In genomic region chr7:743341-744127, GRCh38 we compare ENCODE assay signal across 7 cellular contexts. TPM values are rescaled to one million over a fixed set of nuclear protein-coding genes. Genes with fewer than 3 reads are reported as not detected.
A peak's percentile ranks its signal among the peaks of the same experiment; 100 is the strongest.
DNase-seq lines count a peak whose midpoint lies in the region; ATAC-seq, FAIRE-seq and TF ChIP-seq lines count a peak whose summit lies in the region.
"Not testable (repeated sequence)": the region's sequence is repeated elsewhere in the genome, so short reads cannot be mapped to it uniquely, and the experiment has no call there.

No MANE protein-coding gene starts in this region.

- not testable (repeated sequence) for H4K20me1 ChIP-seq in HCT116 (ENCODE audit: insufficient read depth); keratinocyte (ENCODE audit: control insufficient read depth, extremely low read depth, insufficient read depth, low read length)
- peaks cover 10% of the 10 kb centered on the region for H4K20me1 ChIP-seq in osteoblast (ENCODE audit: insufficient read depth, low read length)

- not testable (repeated sequence) for H3K9me2 ChIP-seq in HCT116 (ENCODE audit: insufficient read depth)

- not testable (repeated sequence) for H3K27me3 ChIP-seq in HCT116 (ENCODE audit: insufficient read depth, low read length); keratinocyte (ENCODE audit: control insufficient read depth, extremely low read depth, insufficient read depth, low read length); osteoblast (ENCODE audit: insufficient read depth, low read length)

- FAIRE-seq in keratinocyte (lab: Jason Lieb, UNC): not testable (repeated sequence)

- H3K9me3 ChIP-seq in HCT116 (ENCODE audit: control insufficient read depth in 1 of 2, insufficient read depth in 1 of 2, low read depth in 1 of 2, low read length in 2 of 2); keratinocyte (ENCODE audit: control insufficient read depth, low read depth, low read length); osteoblast (ENCODE audit: low read depth, low read length): not testable (repeated sequence)

- H3K4me1 Mint-ChIP-seq in Calu3 (ENCODE audit: low read depth, unreplicated experiment); activated naive CD8-positive, alpha-beta T cell treated with anti-CD3 and anti-CD28 coated beads, Interleukin-2, amount 10 ng/mL, durations not matched to agents 7 days and 5 days: not testable (repeated sequence)

- not testable (repeated sequence) for H3K4me1 ChIP-seq in HCT116 (ENCODE audit: control insufficient read depth in 1 of 2, insufficient read depth in 2 of 2, low read length in 2 of 2); keratinocyte (ENCODE audit: control insufficient read depth, extremely low read depth, insufficient read depth, low read length); osteoblast (ENCODE audit: insufficient read depth, low read length)

- intact Hi-C loops in Calu3 (cut with micrococcal nuclease; ENCODE audit: unreplicated experiment); HCT116 (cut with micrococcal nuclease): not testable (repeated sequence)

- dilution Hi-C loops in keratinocyte (cut with MboI; ENCODE audit: extremely low pct_ligation_motif_present, low sequenced_read_pairs): not testable (repeated sequence)

- H3K4me3 ChIP-seq in HCT116 (replicated peaks in 1 of 2; ENCODE audit: low read depth in 1 of 2, low read length in 2 of 2); keratinocyte (ENCODE audit: control insufficient read depth in 2 of 3, extremely low read depth in 1 of 3, insufficient read depth in 2 of 3, low read depth in 1 of 3, low read length in 3 of 3); osteoblast (ENCODE audit: insufficient read depth, low read length): not testable (repeated sequence)

- H3K9me1 ChIP-seq in keratinocyte (ENCODE audit: control insufficient read depth, extremely low read depth, insufficient read depth, low read length): not testable (repeated sequence)

- TF ChIP-seq POLR2A in HCT116 (IDR thresholded peaks at IDR 0.05; ENCODE audit: borderline replicate concordance, extremely low read depth, insufficient read depth, insufficient read length): not testable (repeated sequence)

- not testable (repeated sequence) for H3K27ac Mint-ChIP-seq in Calu3 (ENCODE audit: unreplicated experiment); activated naive CD8-positive, alpha-beta T cell treated with anti-CD3 and anti-CD28 coated beads, Interleukin-2, amount 10 ng/mL, durations not matched to agents 7 days and 5 days

- not testable (repeated sequence) for TF ChIP-seq RAD21 in HCT116 (IDR thresholded peaks at IDR 0.05; ENCODE audit: low read depth)

- not testable (repeated sequence) for H3K4me2 ChIP-seq in HCT116 (ENCODE audit: low read length); keratinocyte (ENCODE audit: control insufficient read depth, extremely low read depth, insufficient read depth, low read depth, low read length); osteoblast (ENCODE audit: insufficient read depth, low read length)

- POLR2A ChIA-PET in HCT116 (lab: Charles Lee); activated naive CD8-positive, alpha-beta T cell treated with anti-CD3 and anti-CD28 coated beads, Interleukin-2, amount 10 ng/mL, durations not matched to agents 7 days and 5 days (lab: Charles Lee): not testable (repeated sequence)
- POLR2A ChIA-PET in RWPE1 (lab: Yijun Ruan, JAX; ENCODE audit: low non-redundant PET): interaction anchor here (0.6 kb wide), 1 partner anchor 19 kb away, joined by 3 read pairs; no protein-coding TSS in a partner anchor

- H3K9me3 Mint-ChIP-seq in Calu3 (ENCODE audit: low read depth, unreplicated experiment); activated naive CD8-positive, alpha-beta T cell treated with anti-CD3 and anti-CD28 coated beads, Interleukin-2, amount 10 ng/mL, durations not matched to agents 7 days and 5 days: not testable (repeated sequence)

- not testable (repeated sequence) for H3K27ac ChIP-seq in HCT116 (ENCODE audit: low read depth, low read length); osteoblast (ENCODE audit: low read depth, low read length)
- H3K27ac ChIP-seq in RWPE1 (peak overlapping the region; percentile 63), keratinocyte (ENCODE audit: control insufficient read depth, insufficient read depth, low read length) (peak overlapping the region; percentile 43)

- RAD21 ChIA-PET in HCT116 (lab: Charles Lee; ENCODE audit: low non-redundant PET in 1 of 2, low total read pairs in 2 of 2, uncharacterized antibody in 2 of 2, unreplicated experiment in 2 of 2): interaction anchor here in 1 of 2 experiments (0.6 kb wide), 1 partner anchor 222 kb away, joined by 3 read pairs; no protein-coding TSS in a partner anchor

- peak; percentile 47; the same call in 1 of the 2 replicates for ATAC-seq in HCT116
- not testable (repeated sequence) for ATAC-seq in activated naive CD8-positive, alpha-beta T cell treated with anti-CD3 and anti-CD28 coated beads, Interleukin-2, amount 10 ng/mL, durations not matched to agents 7 days and 5 days (ENCODE audit: low read depth)
- peak; percentile 91 for ATAC-seq in esophagus mucosa

- H3K27me3 Mint-ChIP-seq in Calu3 (ENCODE audit: unreplicated experiment); activated naive CD8-positive, alpha-beta T cell treated with anti-CD3 and anti-CD28 coated beads, Interleukin-2, amount 10 ng/mL, durations not matched to agents 7 days and 5 days: not testable (repeated sequence)

- BruUV-seq in Calu3 (replicated peaks; lab: Mats Ljungman, UMichigan); HCT116 (replicated peaks; lab: Mats Ljungman, UMichigan): not testable (repeated sequence)

- DNase-seq in Calu3 (peak; percentile 53), RWPE1 (ENCODE audit: low spot score) (peak; percentile 90), osteoblast (ENCODE audit: insufficient read length, low spot score, missing footprints) (peak; percentile 90)
- not testable (repeated sequence) for DNase-seq in HCT116 (ENCODE audit: low read depth, low spot score); keratinocyte (ENCODE audit: low read depth, low spot score)
- peak; percentile 4 for DNase-seq in activated naive CD8-positive, alpha-beta T cell treated with anti-CD3 and anti-CD28 coated beads, Interleukin-2, amount 10 ng/mL, durations not matched to agents 7 days and 5 days

- peaks cover 56% of the 10 kb centered on the region for H3K79me2 ChIP-seq in HCT116 (ENCODE audit: insufficient read depth, low read length)
- peaks cover 28% of the 10 kb centered on the region for H3K79me2 ChIP-seq in keratinocyte (ENCODE audit: control insufficient read depth, insufficient read depth, low read length)
- peaks cover 18% of the 10 kb centered on the region for H3K79me2 ChIP-seq in osteoblast (ENCODE audit: insufficient read depth, low read length)

- not testable (repeated sequence) for H3K9ac ChIP-seq in HCT116 (ENCODE audit: low read length); keratinocyte (ENCODE audit: control insufficient read depth, extremely low read depth, insufficient read depth, low read length)

- TF ChIP-seq CTCF in Calu3 (IDR thresholded peaks at IDR 0.05; ENCODE audit: unreplicated experiment); HCT116 (IDR thresholded peaks at IDR 0.05 in 2 of 3, conservative IDR thresholded peaks at IDR 0.05 in 1 of 3; ENCODE audit: borderline replicate concordance in 1 of 3, insufficient read depth in 1 of 3, low read depth in 2 of 3, low read length in 2 of 3); RWPE1 (conservative IDR thresholded peaks at IDR 0.05; ENCODE audit: low read depth); keratinocyte (optimal IDR thresholded peaks at IDR 0.05 in 1 of 3, IDR thresholded peaks at IDR 0.05 in 1 of 3, conservative IDR thresholded peaks at IDR 0.05 in 1 of 3; ENCODE audit: extremely low read depth in 1 of 3, insufficient read depth in 2 of 3, low read length in 3 of 3); osteoblast (IDR thresholded peaks at IDR 0.05; ENCODE audit: extremely low read depth, low read depth, low read length): not testable (repeated sequence)

- H3K36me3 ChIP-seq in HCT116 (ENCODE audit: control insufficient read depth in 1 of 2, insufficient read depth in 2 of 2, low read length in 2 of 2) (peaks cover 4 to 25% of the 10 kb centered on the region in 2 experiments; a peak in 2 of 4 replicates), keratinocyte (ENCODE audit: control insufficient read depth in 2 of 2, extremely low read depth in 1 of 2, insufficient read depth in 2 of 2, low read length in 2 of 2) (peaks cover 17 to 23% of the 10 kb centered on the region in 2 experiments)
- not testable (repeated sequence) for H3K36me3 ChIP-seq in osteoblast (ENCODE audit: insufficient read depth, low read length)

- CTCF ChIA-PET in Calu3 (lab: Charles Lee): interaction anchor here (0.6 kb wide), 1 partner anchor 234 kb away, joined by 3 read pairs; no protein-coding TSS in a partner anchor
- CTCF ChIA-PET in HCT116 (lab: Charles Lee): not testable (repeated sequence)
- CTCF ChIA-PET in RWPE1 (lab: Yijun Ruan, JAX): interaction anchor here (0.9 kb wide), 1 partner anchor 11 kb away, joined by 5 read pairs; no protein-coding TSS in a partner anchor

- H3K36me3 Mint-ChIP-seq in Calu3 (ENCODE audit: insufficient read depth, unreplicated experiment): peaks cover 40% of the 10 kb centered on the region
- peaks cover 28% of the 10 kb centered on the region for H3K36me3 Mint-ChIP-seq in activated naive CD8-positive, alpha-beta T cell treated with anti-CD3 and anti-CD28 coated beads, Interleukin-2, amount 10 ng/mL, durations not matched to agents 7 days and 5 days

- not testable (repeated sequence) for H3K4me3 Mint-ChIP-seq in Calu3 (ENCODE audit: low read depth, unreplicated experiment); activated naive CD8-positive, alpha-beta T cell treated with anti-CD3 and anti-CD28 coated beads, Interleukin-2, amount 10 ng/mL, durations not matched to agents 7 days and 5 days

- not testable (repeated sequence) for H2AFZ ChIP-seq in HCT116 (ENCODE audit: low read depth, low read length, poor library complexity, severe bottlenecking); keratinocyte (ENCODE audit: control insufficient read depth, low read length); osteoblast (ENCODE audit: low read length)

RNA-seq across cellular contexts. Expression of gene PRKAR1B, which starts 16.5 kb away (rescaled TPM):
- total RNA-seq in Calu3 (2022): 24.8 and 28.3 TPM in 2 replicates
- total RNA-seq in HCT116 (2021; ENCODE audit: unreplicated experiment): 14.1 TPM
- polyA plus RNA-seq in HCT116 (2012): 10.8 and 12.4 TPM in 2 replicates
- total RNA-seq in activated naive CD8-positive, alpha-beta T cell treated with anti-CD3 and anti-CD28 coated beads, Interleukin-2, amount 10 ng/mL, durations not matched to agents 7 days and 5 days: 10 to 100 TPM; 26.5 to 28.2 TPM
- 17.0 TPM for total RNA-seq in esophagus mucosa
- 10.2 to 14.2 TPM (median 10.8 TPM) in 3 replicates for polyA plus RNA-seq in keratinocyte
- 8.5 TPM for polyA plus RNA-seq in keratinocyte (2011; ENCODE audit: low read depth)
- polyA plus RNA-seq in keratinocyte (2011; cell fraction: cytosol; rRNA removed): 9.9 and 17.7 TPM in 2 replicates
- 14.7 and 17.8 TPM in 2 replicates for polyA plus RNA-seq in keratinocyte (2011; cell fraction: nucleus; rRNA removed)
- polyA plus RNA-seq in keratinocyte (2012; ENCODE audit: low replicate concordance): 5.8 and 23.3 TPM in 2 replicates
- 10.0 to 30.0 TPM (median 25.4 TPM) in 3 replicates for polyA minus RNA-seq in keratinocyte
- 24.4 TPM for polyA minus RNA-seq in keratinocyte (2011; cell fraction: cytosol; rRNA and poly(A)+ RNA removed)
- 8.1 and 15.0 TPM in 2 replicates for polyA minus RNA-seq in keratinocyte (2011; cell fraction: nucleus; rRNA and poly(A)+ RNA removed)
- total RNA-seq in osteoblast: 5.9 and 6.5 TPM in 2 replicates

RNA-seq across cellular contexts. Expression of gene DNAAF5, which starts 17.0 kb away (rescaled TPM):
- 54.0 and 57.2 TPM in 2 replicates for total RNA-seq in Calu3 (2022)
- 69.4 TPM for total RNA-seq in HCT116 (2021; ENCODE audit: unreplicated experiment)
- polyA plus RNA-seq in HCT116 (2012): 57.1 and 61.6 TPM in 2 replicates
- total RNA-seq in activated naive CD8-positive, alpha-beta T cell treated with anti-CD3 and anti-CD28 coated beads, Interleukin-2, amount 10 ng/mL, durations not matched to agents 7 days and 5 days: 10 to 100 TPM; 18.3 to 22.4 TPM
- total RNA-seq in esophagus mucosa: 21.8 TPM
- 10.1 to 33.5 TPM (median 16.3 TPM) in 3 replicates for polyA plus RNA-seq in keratinocyte
- 9.7 TPM for polyA plus RNA-seq in keratinocyte (2011; ENCODE audit: low read depth)
- polyA plus RNA-seq in keratinocyte (2011; cell fraction: cytosol; rRNA removed): 16.6 and 30.9 TPM in 2 replicates
- 26.2 and 40.3 TPM in 2 replicates for polyA plus RNA-seq in keratinocyte (2011; cell fraction: nucleus; rRNA removed)
- 10.4 and 29.6 TPM in 2 replicates for polyA plus RNA-seq in keratinocyte (2012; ENCODE audit: low replicate concordance)
- polyA minus RNA-seq in keratinocyte: 18.5 to 56.8 TPM (median 25.8 TPM) in 3 replicates
- 50.3 TPM for polyA minus RNA-seq in keratinocyte (2011; cell fraction: cytosol; rRNA and poly(A)+ RNA removed)
- polyA minus RNA-seq in keratinocyte (2011; cell fraction: nucleus; rRNA and poly(A)+ RNA removed): 33.9 and 34.2 TPM in 2 replicates
- 19.7 and 22.4 TPM in 2 replicates for total RNA-seq in osteoblast
